In the genomic region with DNA sequence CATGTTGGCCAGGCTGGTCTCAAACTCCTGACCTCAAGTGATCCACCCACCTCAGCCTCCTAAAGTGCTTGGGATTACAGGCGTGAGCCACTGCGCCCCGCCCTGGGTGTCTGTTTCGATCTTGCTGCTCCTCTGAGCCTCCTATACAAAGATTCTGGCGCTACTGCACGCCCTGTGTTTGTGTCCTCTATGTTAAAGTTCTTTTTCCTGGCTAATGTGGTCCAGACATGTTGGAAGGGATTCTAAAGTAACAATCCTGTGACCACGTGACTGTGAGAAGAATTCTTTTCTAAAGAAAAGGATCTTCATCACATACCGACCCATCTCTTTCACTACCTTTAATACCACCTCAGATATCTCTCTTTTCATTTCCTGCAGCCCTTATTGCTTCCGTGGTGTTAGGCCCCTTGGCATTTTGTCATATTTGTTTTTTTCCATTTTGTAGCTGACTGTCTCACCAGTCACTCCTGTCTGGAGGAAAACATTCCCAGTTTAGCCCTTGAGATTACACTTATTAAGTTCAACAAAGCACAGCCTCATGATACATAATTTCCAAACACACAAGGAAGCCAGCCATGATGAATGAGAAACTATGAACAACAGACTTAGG, we compare ENCODE assay signal across 14 cellular contexts. TPM values are rescaled to one million over a fixed set of nuclear protein-coding genes. Genes with fewer than 3 reads are reported as not detected.
DNase-seq lines count a peak whose midpoint lies in the region; ATAC-seq and TF ChIP-seq lines count a peak whose summit lies in the region.
"Had no signal": no experiment of that assay in that cellular context is flagged by ENCODE, and none has a peak within 500 bp of the region (broad histone marks: within the 10 kb centered on the region; RNA-seq: fewer than 3 reads in every experiment).

No MANE protein-coding gene starts in this region.

- no peak for DNase-seq in activated T-cell treated with anti-CD3 and anti-CD28 coated beads, Interleukin-2, amount 50 U/mL, for 72 hours
- DNase-seq in activated T-cell treated with anti-CD3 and anti-CD28 coated beads, Interleukin-2, amount 50 U/mL, for 48 hours, result no peak
- DNase-seq in activated naive CD8-positive, alpha-beta T cell treated with anti-CD3 and anti-CD28 coated beads, Interleukin-2, amount 50 U/mL, for 24 hours, result no peak
- DNase-seq in fibroblast of the aortic adventitia (ENCODE audit: low read depth) (peak; percentile 76), thyroid gland (no peak), dorsolateral prefrontal cortex (no peak), medulla oblongata (ENCODE audit: extremely low spot score) (no peak)
- DNase-seq: activated CD8-positive, alpha-beta memory T cell treated with anti-CD3 and anti-CD28 coated beads, Interleukin-2, amount 50 U/mL, for 4 hours; GDM1; natural killer cell; NCI-H510A treated with DMSO at 0.1 percent for 48 hours; SW 1271 had no signal

- H3K27me3 ChIP-seq in thyroid gland, result no peaks in the 10 kb centered on the region
- H3K27me3 ChIP-seq in dorsolateral prefrontal cortex, result no peaks in the 10 kb centered on the region

- H3K4me3 Mint-ChIP-seq in activated T-cell treated with anti-CD3 and anti-CD28 coated beads, Interleukin-2, amount 50 U/mL, for 72 hours, result no peak overlapping the region
- H3K4me3 Mint-ChIP-seq in activated naive CD8-positive, alpha-beta T cell treated with anti-CD3 and anti-CD28 coated beads, Interleukin-2, amount 50 U/mL, for 24 hours, result peak overlapping the region; percentile 6
- H3K4me3 Mint-ChIP-seq: natural killer cell had no signal

- H3K9me3 ChIP-seq in thyroid gland, result no peaks in the 10 kb centered on the region

- no peaks in the 10 kb centered on the region for H3K9me3 Mint-ChIP-seq in activated T-cell treated with anti-CD3 and anti-CD28 coated beads, Interleukin-2, amount 50 U/mL, for 72 hours
- H3K9me3 Mint-ChIP-seq in activated naive CD8-positive, alpha-beta T cell treated with anti-CD3 and anti-CD28 coated beads, Interleukin-2, amount 50 U/mL, for 24 hours, result no peaks in the 10 kb centered on the region
- H3K9me3 Mint-ChIP-seq: natural killer cell had no signal

- H3K36me3 ChIP-seq in thyroid gland, result no peaks in the 10 kb centered on the region

- ATAC-seq in activated T-cell treated with anti-CD3 and anti-CD28 coated beads, Interleukin-2, amount 50 U/mL, for 72 hours (replicated peaks in 1 of 2), result no peak
- ATAC-seq in activated naive CD8-positive, alpha-beta T cell treated with anti-CD3 and anti-CD28 coated beads, Interleukin-2, amount 50 U/mL, for 24 hours, result peak; percentile 12
- ATAC-seq in HG03159 (IDR thresholded peaks at IDR 0.05; ENCODE audit: unreplicated experiment), result no peak
- ATAC-seq: natural killer cell had no signal

- H3K27ac ChIP-seq in thyroid gland, result peak overlapping the region; percentile 84 to 92 (median 91)
- no peak overlapping the region for H3K27ac ChIP-seq in dorsolateral prefrontal cortex

- H3K4me1 ChIP-seq in thyroid gland, result peaks cover 15 to 41% of the 10 kb centered on the region in 2 donors

- no peak for TF ChIP-seq POLR2A in thyroid gland (IDR thresholded peaks at IDR 0.05)

- peaks cover 2 to 7% of the 10 kb centered on the region in 2 donors for H3K36me3 Mint-ChIP-seq in activated T-cell treated with anti-CD3 and anti-CD28 coated beads, Interleukin-2, amount 50 U/mL, for 72 hours (ENCODE audit: insufficient read depth in 2 of 2)
- H3K36me3 Mint-ChIP-seq in activated naive CD8-positive, alpha-beta T cell treated with anti-CD3 and anti-CD28 coated beads, Interleukin-2, amount 50 U/mL, for 24 hours (ENCODE audit: low read depth), result peaks cover 14% of the 10 kb centered on the region
- H3K36me3 Mint-ChIP-seq: natural killer cell had no signal

- H3K27me3 Mint-ChIP-seq in activated T-cell treated with anti-CD3 and anti-CD28 coated beads, Interleukin-2, amount 50 U/mL, for 72 hours (ENCODE audit: low read depth), result no peaks in the 10 kb centered on the region
- H3K27me3 Mint-ChIP-seq in activated naive CD8-positive, alpha-beta T cell treated with anti-CD3 and anti-CD28 coated beads, Interleukin-2, amount 50 U/mL, for 24 hours, result no peaks in the 10 kb centered on the region

- 73 to 79% methylated on average over 9 of the region's 9 CpGs for WGBS in thyroid gland, 2 donors

- peaks cover 46% of the 10 kb centered on the region for H3K4me1 Mint-ChIP-seq in activated T-cell treated with anti-CD3 and anti-CD28 coated beads, Interleukin-2, amount 50 U/mL, for 72 hours (ENCODE audit: low read depth)
- H3K4me1 Mint-ChIP-seq in activated naive CD8-positive, alpha-beta T cell treated with anti-CD3 and anti-CD28 coated beads, Interleukin-2, amount 50 U/mL, for 24 hours, result peaks cover 59% of the 10 kb centered on the region
- H3K4me1 Mint-ChIP-seq: natural killer cell had no signal

- no peak overlapping the region for H3K4me3 ChIP-seq in fibroblast of the aortic adventitia (ENCODE audit: low read depth, low read length)
- H3K4me3 ChIP-seq in thyroid gland (replicated peaks in 1 of 3), result no peak overlapping the region
- H3K4me3 ChIP-seq in dorsolateral prefrontal cortex, result no peak overlapping the region

- intact Hi-C loops in thyroid gland (cut with DNase I) (no loop called here), dorsolateral prefrontal cortex (cut with DNase I) (no loop called here)

- no peak for TF ChIP-seq CTCF in fibroblast of the aortic adventitia (IDR thresholded peaks at IDR 0.05; ENCODE audit: insufficient read depth, low read length)
- no peak for TF ChIP-seq CTCF in thyroid gland (IDR thresholded peaks at IDR 0.05)
- no peak for TF ChIP-seq CTCF in dorsolateral prefrontal cortex (IDR thresholded peaks at IDR 0.05 in 54 of 56, conservative IDR thresholded peaks at IDR 0.05 in 2 of 56; ENCODE audit: low read depth in 1 of 56, partially characterized antibody in 56 of 56)

- H3K27ac Mint-ChIP-seq in activated T-cell treated with anti-CD3 and anti-CD28 coated beads, Interleukin-2, amount 50 U/mL, for 72 hours, result peak overlapping the region; percentile 50
- H3K27ac Mint-ChIP-seq in activated naive CD8-positive, alpha-beta T cell treated with anti-CD3 and anti-CD28 coated beads, Interleukin-2, amount 50 U/mL, for 24 hours, result peak overlapping the region; percentile 84
- H3K27ac Mint-ChIP-seq: natural killer cell had no signal

RNA-seq across cellular contexts. Expression of a gene that starts 27.2 kb away (rescaled TPM):
- 1,000 to 10,000 TPM; 1,803 to 1,841 TPM for total RNA-seq in activated T-cell treated with anti-CD3 and anti-CD28 coated beads, Interleukin-2, amount 50 U/mL, for 72 hours
- total RNA-seq in fibroblast of the aortic adventitia (ENCODE audit: low replicate concordance), result 594 and 1,443 TPM in 2 replicates
- 100 to 1,000 TPM; 355 to 741 (median 478) TPM for total RNA-seq in thyroid gland
- 100 to 1,000 TPM; 469 to 938 (median 635) TPM for total RNA-seq in dorsolateral prefrontal cortex

RNA-seq across cellular contexts. Expression of a gene that starts 40.0 kb away (rescaled TPM):
- total RNA-seq in activated T-cell treated with anti-CD3 and anti-CD28 coated beads, Interleukin-2, amount 50 U/mL, for 72 hours, result 1 to 10 TPM; 1.6 to 2.5 TPM
- not detected in 2 replicates for total RNA-seq in fibroblast of the aortic adventitia (ENCODE audit: low replicate concordance)
- not detected for total RNA-seq in thyroid gland
- total RNA-seq in dorsolateral prefrontal cortex, result under 1 TPM in 1 of 120 experiments, not detected in 119; 0.65 TPM
- total RNA-seq: H4, natural killer cell had no signal

Comparison
In these comparisons a context has a peak if more than half of its experiments do, and no peak if none do; other contexts are left out.
1. H3K27ac ChIP-seq: peak in thyroid gland (3 of 3); none in dorsolateral prefrontal cortex (0 of 59).